ENCODE assay signal across 1 cellular context in the genomic region with DNA sequence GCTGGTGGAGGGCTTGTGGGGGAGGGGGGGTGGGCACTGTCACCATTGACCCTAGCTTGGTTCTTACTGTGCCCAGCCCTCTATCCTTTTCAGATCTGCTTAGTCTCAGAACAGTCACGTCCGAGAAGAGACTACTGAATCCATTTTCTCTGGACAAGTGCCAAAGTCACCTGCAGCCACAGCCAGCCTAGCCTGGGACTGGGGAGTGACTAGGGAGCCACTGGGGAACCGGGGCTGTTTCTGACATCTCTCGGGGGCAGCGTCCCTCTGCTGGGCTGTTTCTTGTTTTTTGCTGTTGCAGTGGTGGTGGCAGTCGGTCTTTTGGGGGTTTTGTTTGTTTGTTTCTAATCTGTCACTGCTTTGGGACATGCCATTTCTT.
TF ChIP-seq lines count a peak whose summit lies in the region.

No MANE protein-coding gene starts in this region.

TF ChIP-seq in GM12878, 131 proteins besides CTCF, POLR2A, EP300 and RAD21:
- TF ChIP-seq BHLHE40 (IDR thresholded peaks at IDR 0.05; ENCODE audit: borderline replicate concordance in 1 of 2, low read depth in 2 of 2, low read length in 1 of 2) (0 out of 4 replicates have a peak, but pooled peaks have one; percentile 15 to 24), NBN (IDR thresholded peaks at IDR 0.05) (no peak)
